ENCODE assay signal across 19 cellular contexts in genomic region chr16:56734429-56734828, GRCh38.
"Had no signal": no experiment of that assay in that cellular context is flagged by ENCODE, and none has a peak within 500 bp of the region (broad histone marks: within the 10 kb centered on the region; RNA-seq: fewer than 3 reads in every experiment).

No MANE protein-coding gene starts in this region.

- ATAC-seq: activated CD8-positive, alpha-beta T cell treated with anti-CD3 and anti-CD28 coated beads, Interleukin-2, amount 10 ng/mL, durations not matched to agents 7 days and 5 days; effector memory CD8-positive, alpha-beta T cell; lower lobe of right lung; natural killer cell; right lobe of liver; WTC11 had no signal

- DNase-seq: activated CD4-positive, alpha-beta T cell treated with anti-CD3 and anti-CD28 coated beads for 4 hours; activated CD8-positive, alpha-beta T cell treated with anti-CD3 and anti-CD28 coated beads, Interleukin-2, amount 10 ng/mL, durations not matched to agents 7 days and 5 days; activated naive CD4-positive, alpha-beta T cell treated with Interleukin-2 at 50 U/mL for 16 hours; activated naive CD8-positive, alpha-beta T cell treated with anti-CD3 and anti-CD28 coated beads, Interleukin-2, amount 10 ng/mL, durations not matched to agents 7 days and 5 days; activated T-cell treated with anti-CD3 and anti-CD28 coated beads, Interleukin-2, amount 50 U/mL, for 24 hours; amygdala; effector memory CD8-positive, alpha-beta T cell; foreskin melanocyte; hypothalamus; islet precursor cell; lower lobe of right lung; natural killer cell; right lobe of liver; small intestine; stimulated activated CD4-positive, alpha-beta T cell treated with anti-CD3 and anti-CD28 coated beads, Interleukin-15, amount 100 ng/mL, for 24 hours; stimulated activated CD4-positive, alpha-beta T cell treated with anti-CD3 and anti-CD28 coated beads, Interleukin-4, amount 100 ng/mL, for 1 hour; stomach had no signal

- FAIRE-seq: small intestine, TTC549 had no signal
